Comparison of ENCODE assay signal across 1 cellular context in genomic region chr14:38207830-38208815, GRCh38.
TF ChIP-seq lines count a peak whose summit lies in the region.

A gene with protein sequence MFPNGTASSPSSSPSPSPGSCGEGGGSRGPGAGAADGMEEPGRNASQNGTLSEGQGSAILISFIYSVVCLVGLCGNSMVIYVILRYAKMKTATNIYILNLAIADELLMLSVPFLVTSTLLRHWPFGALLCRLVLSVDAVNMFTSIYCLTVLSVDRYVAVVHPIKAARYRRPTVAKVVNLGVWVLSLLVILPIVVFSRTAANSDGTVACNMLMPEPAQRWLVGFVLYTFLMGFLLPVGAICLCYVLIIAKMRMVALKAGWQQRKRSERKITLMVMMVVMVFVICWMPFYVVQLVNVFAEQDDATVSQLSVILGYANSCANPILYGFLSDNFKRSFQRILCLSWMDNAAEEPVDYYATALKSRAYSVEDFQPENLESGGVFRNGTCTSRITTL (plus strand): TSS chr14:38207904. CDS start chr14:38209390, 1,486 bp downstream.

TF ChIP-seq in HepG2, 621 proteins besides CTCF, POLR2A, EP300 and RAD21 (continued from another document and continues in another):
- TF ChIP-seq, protein P1, sequence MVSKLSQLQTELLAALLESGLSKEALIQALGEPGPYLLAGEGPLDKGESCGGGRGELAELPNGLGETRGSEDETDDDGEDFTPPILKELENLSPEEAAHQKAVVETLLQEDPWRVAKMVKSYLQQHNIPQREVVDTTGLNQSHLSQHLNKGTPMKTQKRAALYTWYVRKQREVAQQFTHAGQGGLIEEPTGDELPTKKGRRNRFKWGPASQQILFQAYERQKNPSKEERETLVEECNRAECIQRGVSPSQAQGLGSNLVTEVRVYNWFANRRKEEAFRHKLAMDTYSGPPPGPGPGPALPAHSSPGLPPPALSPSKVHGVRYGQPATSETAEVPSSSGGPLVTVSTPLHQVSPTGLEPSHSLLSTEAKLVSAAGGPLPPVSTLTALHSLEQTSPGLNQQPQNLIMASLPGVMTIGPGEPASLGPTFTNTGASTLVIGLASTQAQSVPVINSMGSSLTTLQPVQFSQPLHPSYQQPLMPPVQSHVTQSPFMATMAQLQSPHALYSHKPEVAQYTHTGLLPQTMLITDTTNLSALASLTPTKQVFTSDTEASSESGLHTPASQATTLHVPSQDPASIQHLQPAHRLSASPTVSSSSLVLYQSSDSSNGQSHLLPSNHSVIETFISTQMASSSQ (IDR thresholded peaks at IDR 0.05; ENCODE audit: low read depth) = no peak
- TF ChIP-seq, protein P1 (CRISPR knock-in tag; IDR thresholded peaks at IDR 0.05; ENCODE audit: borderline replicate concordance) = no peak
- TF ChIP-seq ZNF720 (CRISPR knock-in tag; IDR thresholded peaks at IDR 0.05) = no peak
- no peak for TF ChIP-seq TARDBP (CRISPR knock-in tag; IDR thresholded peaks at IDR 0.05)
- TF ChIP-seq YEATS2 (CRISPR knock-in tag; IDR thresholded peaks at IDR 0.05; ENCODE audit: borderline replicate concordance) = no peak
- TF ChIP-seq CBX1 (IDR thresholded peaks at IDR 0.05; ENCODE audit: low read depth) = no peak
- TF ChIP-seq, protein P2, sequence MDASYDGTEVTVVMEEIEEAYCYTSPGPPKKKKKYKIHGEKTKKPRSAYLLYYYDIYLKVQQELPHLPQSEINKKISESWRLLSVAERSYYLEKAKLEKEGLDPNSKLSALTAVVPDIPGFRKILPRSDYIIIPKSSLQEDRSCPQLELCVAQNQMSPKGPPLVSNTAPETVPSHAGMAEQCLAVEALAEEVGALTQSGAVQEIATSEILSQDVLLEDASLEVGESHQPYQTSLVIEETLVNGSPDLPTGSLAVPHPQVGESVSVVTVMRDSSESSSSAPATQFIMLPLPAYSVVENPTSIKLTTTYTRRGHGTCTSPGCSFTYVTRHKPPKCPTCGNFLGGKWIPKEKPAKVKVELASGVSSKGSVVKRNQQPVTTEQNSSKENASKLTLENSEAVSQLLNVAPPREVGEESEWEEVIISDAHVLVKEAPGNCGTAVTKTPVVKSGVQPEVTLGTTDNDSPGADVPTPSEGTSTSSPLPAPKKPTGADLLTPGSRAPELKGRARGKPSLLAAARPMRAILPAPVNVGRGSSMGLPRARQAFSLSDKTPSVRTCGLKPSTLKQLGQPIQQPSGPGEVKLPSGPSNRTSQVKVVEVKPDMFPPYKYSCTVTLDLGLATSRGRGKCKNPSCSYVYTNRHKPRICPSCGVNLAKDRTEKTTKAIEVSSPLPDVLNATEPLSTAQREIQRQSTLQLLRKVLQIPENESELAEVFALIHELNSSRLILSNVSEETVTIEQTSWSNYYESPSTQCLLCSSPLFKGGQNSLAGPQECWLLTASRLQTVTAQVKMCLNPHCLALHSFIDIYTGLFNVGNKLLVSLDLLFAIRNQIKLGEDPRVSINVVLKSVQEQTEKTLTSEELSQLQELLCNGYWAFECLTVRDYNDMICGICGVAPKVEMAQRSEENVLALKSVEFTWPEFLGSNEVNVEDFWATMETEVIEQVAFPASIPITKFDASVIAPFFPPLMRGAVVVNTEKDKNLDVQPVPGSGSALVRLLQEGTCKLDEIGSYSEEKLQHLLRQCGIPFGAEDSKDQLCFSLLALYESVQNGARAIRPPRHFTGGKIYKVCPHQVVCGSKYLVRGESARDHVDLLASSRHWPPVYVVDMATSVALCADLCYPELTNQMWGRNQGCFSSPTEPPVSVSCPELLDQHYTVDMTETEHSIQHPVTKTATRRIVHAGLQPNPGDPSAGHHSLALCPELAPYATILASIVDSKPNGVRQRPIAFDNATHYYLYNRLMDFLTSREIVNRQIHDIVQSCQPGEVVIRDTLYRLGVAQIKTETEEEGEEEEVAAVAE (CRISPR knock-in tag; IDR thresholded peaks at IDR 0.05; ENCODE audit: borderline replicate concordance) = no peak
- TF ChIP-seq RCOR2 (CRISPR knock-in tag; IDR thresholded peaks at IDR 0.05) = no peak
- TF ChIP-seq AKAP8 (CRISPR knock-in tag; IDR thresholded peaks at IDR 0.05) = no peak
- no peak for TF ChIP-seq SIN3B (IDR thresholded peaks at IDR 0.05; ENCODE audit: low read length)
- no peak for TF ChIP-seq MTF1 (CRISPR knock-in tag; IDR thresholded peaks at IDR 0.05)
- TF ChIP-seq ZNF367 (CRISPR knock-in tag; IDR thresholded peaks at IDR 0.05; ENCODE audit: borderline replicate concordance) = no peak
- TF ChIP-seq EHMT2 (IDR thresholded peaks at IDR 0.05; ENCODE audit: borderline replicate concordance, low read depth, low read length) = no peak
- TF ChIP-seq SAFB2 (CRISPR knock-in tag; IDR thresholded peaks at IDR 0.05; ENCODE audit: borderline replicate concordance, low read depth) = no peak
- TF ChIP-seq ELF4 (CRISPR knock-in tag; IDR thresholded peaks at IDR 0.05; ENCODE audit: borderline replicate concordance) = no peak
- TF ChIP-seq SIN3A (IDR thresholded peaks at IDR 0.05; ENCODE audit: borderline replicate concordance, low read depth, low read length) = no peak
- TF ChIP-seq HNRNPK (IDR thresholded peaks at IDR 0.05; ENCODE audit: low read depth, low read length, poor library complexity, severe bottlenecking) = no peak
- no peak for TF ChIP-seq ZNF414 (CRISPR knock-in tag; IDR thresholded peaks at IDR 0.05)
- no peak for TF ChIP-seq ZNF644 (CRISPR knock-in tag; IDR thresholded peaks at IDR 0.05; ENCODE audit: low read depth)
- TF ChIP-seq NCOA1 (CRISPR knock-in tag; IDR thresholded peaks at IDR 0.05) = no peak
- TF ChIP-seq, protein P3, sequence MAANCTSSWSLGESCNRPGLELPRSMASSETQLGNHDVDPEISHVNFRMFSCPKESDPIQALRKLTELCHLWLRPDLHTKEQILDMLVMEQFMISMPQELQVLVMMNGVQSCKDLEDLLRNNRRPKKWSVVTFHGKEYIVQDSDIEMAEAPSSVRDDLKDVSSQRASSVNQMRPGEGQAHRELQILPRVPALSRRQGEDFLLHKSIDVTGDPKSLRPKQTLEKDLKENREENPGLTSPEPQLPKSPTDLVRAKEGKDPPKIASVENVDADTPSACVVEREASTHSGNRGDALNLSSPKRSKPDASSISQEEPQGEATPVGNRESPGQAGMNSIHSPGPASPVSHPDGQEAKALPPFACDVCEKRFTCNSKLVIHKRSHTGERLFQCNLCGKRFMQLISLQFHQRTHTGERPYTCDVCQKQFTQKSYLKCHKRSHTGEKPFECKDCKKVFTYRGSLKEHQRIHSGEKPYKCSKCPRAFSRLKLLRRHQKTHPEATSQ (CRISPR knock-in tag; IDR thresholded peaks at IDR 0.05; ENCODE audit: borderline replicate concordance) = no peak
- no peak for TF ChIP-seq SP4 (CRISPR knock-in tag; IDR thresholded peaks at IDR 0.05)
- no peak for TF ChIP-seq ZNF792 (CRISPR knock-in tag; IDR thresholded peaks at IDR 0.05)
- peak; percentile 59 for TF ChIP-seq TBX2 (CRISPR knock-in tag; IDR thresholded peaks at IDR 0.05; ENCODE audit: borderline replicate concordance)
- no peak for TF ChIP-seq ZNF234 (CRISPR knock-in tag; conservative IDR thresholded peaks at IDR 0.05)
- TF ChIP-seq, protein P4, sequence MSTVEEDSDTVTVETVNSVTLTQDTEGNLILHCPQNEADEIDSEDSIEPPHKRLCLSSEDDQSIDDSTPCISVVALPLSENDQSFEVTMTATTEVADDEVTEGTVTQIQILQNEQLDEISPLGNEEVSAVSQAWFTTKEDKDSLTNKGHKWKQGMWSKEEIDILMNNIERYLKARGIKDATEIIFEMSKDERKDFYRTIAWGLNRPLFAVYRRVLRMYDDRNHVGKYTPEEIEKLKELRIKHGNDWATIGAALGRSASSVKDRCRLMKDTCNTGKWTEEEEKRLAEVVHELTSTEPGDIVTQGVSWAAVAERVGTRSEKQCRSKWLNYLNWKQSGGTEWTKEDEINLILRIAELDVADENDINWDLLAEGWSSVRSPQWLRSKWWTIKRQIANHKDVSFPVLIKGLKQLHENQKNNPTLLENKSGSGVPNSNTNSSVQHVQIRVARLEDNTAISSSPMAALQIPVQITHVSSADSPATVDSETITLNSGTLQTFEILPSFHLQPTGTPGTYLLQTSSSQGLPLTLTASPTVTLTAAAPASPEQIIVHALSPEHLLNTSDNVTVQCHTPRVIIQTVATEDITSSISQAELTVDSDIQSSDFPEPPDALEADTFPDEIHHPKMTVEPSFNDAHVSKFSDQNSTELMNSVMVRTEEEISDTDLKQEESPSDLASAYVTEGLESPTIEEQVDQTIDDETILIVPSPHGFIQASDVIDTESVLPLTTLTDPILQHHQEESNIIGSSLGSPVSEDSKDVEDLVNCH (CRISPR knock-in tag; IDR thresholded peaks at IDR 0.05) = no peak
- no peak for TF ChIP-seq ZSCAN22 (CRISPR knock-in tag; IDR thresholded peaks at IDR 0.05)
- no peak for TF ChIP-seq ZBTB38 (CRISPR knock-in tag; IDR thresholded peaks at IDR 0.05)
- TF ChIP-seq ZBTB20 (CRISPR knock-in tag; IDR thresholded peaks at IDR 0.05; ENCODE audit: borderline replicate concordance, low read depth) = no peak
- TF ChIP-seq ZNF616 (CRISPR knock-in tag; IDR thresholded peaks at IDR 0.05; ENCODE audit: low read depth) = no peak
- TF ChIP-seq NFKBIZ (CRISPR knock-in tag; IDR thresholded peaks at IDR 0.05) = no peak
- TF ChIP-seq HNF4A (CRISPR knock-in tag; IDR thresholded peaks at IDR 0.05) = peak; percentile 77
- no peak for TF ChIP-seq ZNF512B (CRISPR knock-in tag; IDR thresholded peaks at IDR 0.05; ENCODE audit: borderline replicate concordance)
- TF ChIP-seq MXI1 (IDR thresholded peaks at IDR 0.05; ENCODE audit: borderline replicate concordance, low read depth, low read length) = no peak
- TF ChIP-seq ZNF556 (CRISPR knock-in tag; IDR thresholded peaks at IDR 0.05; ENCODE audit: borderline replicate concordance) = no peak
- TF ChIP-seq ZBTB14 (CRISPR knock-in tag; IDR thresholded peaks at IDR 0.05) = no peak
- no peak for TF ChIP-seq TFAP4 (IDR thresholded peaks at IDR 0.05; ENCODE audit: borderline replicate concordance, low read depth)
- no peak for TF ChIP-seq RNF2 (conservative IDR thresholded peaks at IDR 0.05; ENCODE audit: low read depth)
- no peak for TF ChIP-seq ZNF34 (CRISPR knock-in tag; IDR thresholded peaks at IDR 0.05; ENCODE audit: borderline replicate concordance)
- TF ChIP-seq GFI1 (CRISPR knock-in tag; IDR thresholded peaks at IDR 0.05; ENCODE audit: borderline replicate concordance) = no peak
- TF ChIP-seq ZFP91 (CRISPR knock-in tag; IDR thresholded peaks at IDR 0.05; ENCODE audit: borderline replicate concordance) = no peak; the same call in 1 of the 2 replicates
- TF ChIP-seq SKI (IDR thresholded peaks at IDR 0.05; ENCODE audit: partially characterized antibody) = no peak
